In genomic region chr11:116853461-116854073, GRCh38 we compare ENCODE assay signal across 8 cellular contexts. TPM values are rescaled to one million over a fixed set of nuclear protein-coding genes. Genes with fewer than 3 reads are reported as not detected.
DNase-seq lines count a peak whose midpoint lies in the region; ATAC-seq and TF ChIP-seq lines count a peak whose summit lies in the region.

No MANE protein-coding gene starts in this region.

- BruUV-seq in A673 (replicated peaks; lab: Mats Ljungman, UMichigan): no TSS peak

- H3K36me3 ChIP-seq in A673 (ENCODE audit: insufficient read depth, low read length, poor library complexity, severe bottlenecking) (peaks cover 38% of the 10 kb centered on the region), Peyer's patch (peaks cover 0 to 28% (median 0%) of the 10 kb centered on the region in 3 donors), stomach (peaks cover 15 to 52% (median 43%) of the 10 kb centered on the region in 4 donors)

- DNase-seq in A673 (ENCODE audit: low spot score) (peak; percentile 78), Peyer's patch (peak in 1 of 3 donors; percentile 42), kidney glomerular epithelial cell (lab: John Stamatoyannopoulos, UW) (peak; percentile 96), stomach (peak; percentile 53)
- peak; percentile 70 for DNase-seq in activated T-helper 1 cell treated with anti-CD3 and anti-CD28 coated beads, Interleukin-12 subunit alpha, Interleukin-12 subunit beta, Interleukin-2, Interleukin-4 antibody, amounts not matched to agents 30 ng/mL and 10 ng/mL and 1 ng/mL, durations not matched to agents 14 hours and 24 hours and 36 hours (ENCODE audit: low spot score)
- DNase-seq in effector CD8-positive, alpha-beta T cell (lab: John Stamatoyannopoulos, UW): no peak

- no peak for TF ChIP-seq POLR2A in Peyer's patch (IDR thresholded peaks at IDR 0.05)
- no peak for TF ChIP-seq POLR2A in stomach (IDR thresholded peaks at IDR 0.05)

- H3K36me3 Mint-ChIP-seq in activated T-helper 1 cell treated with anti-CD3 and anti-CD28 coated beads, Interleukin-12 subunit alpha, Interleukin-12 subunit beta, Interleukin-2, Interleukin-4 antibody, amounts not matched to agents 30 ng/mL and 10 ng/mL and 1 ng/mL, durations not matched to agents 14 hours and 24 hours and 36 hours (ENCODE audit: low read depth): peaks cover 55% of the 10 kb centered on the region

- TF ChIP-seq EP300 in stomach (IDR thresholded peaks at IDR 0.05): no peak

- H3K4me3 Mint-ChIP-seq in activated T-helper 1 cell treated with anti-CD3 and anti-CD28 coated beads, Interleukin-12 subunit alpha, Interleukin-12 subunit beta, Interleukin-2, Interleukin-4 antibody, amounts not matched to agents 30 ng/mL and 10 ng/mL and 1 ng/mL, durations not matched to agents 14 hours and 24 hours and 36 hours: peak overlapping the region; percentile 73

- peaks cover 64% of the 10 kb centered on the region for H3K4me1 Mint-ChIP-seq in activated T-helper 1 cell treated with anti-CD3 and anti-CD28 coated beads, Interleukin-12 subunit alpha, Interleukin-12 subunit beta, Interleukin-2, Interleukin-4 antibody, amounts not matched to agents 30 ng/mL and 10 ng/mL and 1 ng/mL, durations not matched to agents 14 hours and 24 hours and 36 hours (ENCODE audit: low read depth)

- H3K27ac Mint-ChIP-seq in activated T-helper 1 cell treated with anti-CD3 and anti-CD28 coated beads, Interleukin-12 subunit alpha, Interleukin-12 subunit beta, Interleukin-2, Interleukin-4 antibody, amounts not matched to agents 30 ng/mL and 10 ng/mL and 1 ng/mL, durations not matched to agents 14 hours and 24 hours and 36 hours: peak overlapping the region; percentile 92

- no peaks in the 10 kb centered on the region for H3K9me3 ChIP-seq in A673 (ENCODE audit: low read depth, low read length, poor library complexity, severe bottlenecking)
- H3K9me3 ChIP-seq in Peyer's patch: no peaks in the 10 kb centered on the region
- no peaks in the 10 kb centered on the region for H3K9me3 ChIP-seq in stomach

- ATAC-seq in GM18868 (IDR thresholded peaks at IDR 0.05; ENCODE audit: unreplicated experiment) (peak; percentile 97), HG03060 (IDR thresholded peaks at IDR 0.05; ENCODE audit: low read depth, unreplicated experiment) (peak; percentile 88)

- H3K27me3 Mint-ChIP-seq in activated T-helper 1 cell treated with anti-CD3 and anti-CD28 coated beads, Interleukin-12 subunit alpha, Interleukin-12 subunit beta, Interleukin-2, Interleukin-4 antibody, amounts not matched to agents 30 ng/mL and 10 ng/mL and 1 ng/mL, durations not matched to agents 14 hours and 24 hours and 36 hours (ENCODE audit: insufficient read depth): no peaks in the 10 kb centered on the region

- H3K27ac ChIP-seq in A673 (ENCODE audit: low read depth, low read length, poor library complexity, severe bottlenecking): peak overlapping the region; percentile 72
- peak overlapping the region; percentile 54 to 80 (median 70) for H3K27ac ChIP-seq in Peyer's patch
- H3K27ac ChIP-seq in stomach: peak overlapping the region; percentile 37 to 73 (median 63)

- intact Hi-C loops in A673 (cut with micrococcal nuclease; ENCODE audit: unreplicated experiment): no loop called here
- intact Hi-C loops in activated T-helper 1 cell treated with anti-CD3 and anti-CD28 coated beads, Interleukin-12 subunit alpha, Interleukin-12 subunit beta, Interleukin-2, Interleukin-4 antibody, amounts not matched to agents 30 ng/mL and 10 ng/mL and 1 ng/mL, durations not matched to agents 14 hours and 24 hours and 36 hours (cut with micrococcal nuclease): loop anchor here (1.0 to 2.0 kb wide), 15 partner anchors 17 to 1149 kb away; partner anchors contain the start of genes PAFAH1B2, SIDT2 and ZPR1
- intact Hi-C loops in stomach (cut with DNase I; ENCODE audit: low total_unique reads): no loop called here

- H3K27me3 ChIP-seq in A673 (replicated peaks; ENCODE audit: insufficient read depth, low read depth, low read length, poor library complexity) (no peaks in the 10 kb centered on the region), Peyer's patch (no peaks in the 10 kb centered on the region), stomach (no peaks in the 10 kb centered on the region)

- CTCF ChIA-PET in A673 (lab: Charles Lee): no interaction called here

- TF ChIP-seq CTCF in A673 (conservative IDR thresholded peaks at IDR 0.05; ENCODE audit: low read depth, low read length) (no peak), Peyer's patch (IDR thresholded peaks at IDR 0.05) (no peak), stomach (IDR thresholded peaks at IDR 0.05) (no peak)

- POLR2A ChIA-PET in A673 (lab: Charles Lee; ENCODE audit: low non-redundant PET): no interaction called here

- H3K4me3 ChIP-seq in A673 (ENCODE audit: low read depth, low read length, poor library complexity, severe bottlenecking) (no peak overlapping the region), Peyer's patch (no peak overlapping the region), stomach (no peak overlapping the region)

- H3K4me1 ChIP-seq in A673 (ENCODE audit: insufficient read depth, low read length, poor library complexity, severe bottlenecking) (peaks cover 35% of the 10 kb centered on the region), Peyer's patch (peaks cover 0 to 34% (median 21%) of the 10 kb centered on the region in 4 donors), stomach (peaks cover 28 to 54% (median 33%) of the 10 kb centered on the region in 4 donors)

- no peaks in the 10 kb centered on the region for H3K9me3 Mint-ChIP-seq in activated T-helper 1 cell treated with anti-CD3 and anti-CD28 coated beads, Interleukin-12 subunit alpha, Interleukin-12 subunit beta, Interleukin-2, Interleukin-4 antibody, amounts not matched to agents 30 ng/mL and 10 ng/mL and 1 ng/mL, durations not matched to agents 14 hours and 24 hours and 36 hours

- 34 to 64% (median 50%) methylated on average over 6 of the region's 6 CpGs for WGBS in stomach, 5 donors

RNA-seq across cellular contexts. Expression of gene APOA1, which starts 16.1 kb away (rescaled TPM):
- total RNA-seq in A673 (2021): 0.35 and 0.43 TPM in 2 replicates
- total RNA-seq in Peyer's patch: 1,000 to 10,000 TPM in 3 of 4 donors, 10 to 100 TPM in 1; 42.9 to 6,445 (median 3,046) TPM
- total RNA-seq in activated T-helper 1 cell treated with anti-CD3 and anti-CD28 coated beads, Interleukin-12 subunit alpha, Interleukin-12 subunit beta, Interleukin-2, Interleukin-4 antibody, amounts not matched to agents 30 ng/mL and 10 ng/mL and 1 ng/mL, durations not matched to agents 14 hours and 24 hours and 36 hours: 0.22 TPM in 1 of 2 replicates, not detected in the other
- total RNA-seq in stomach: 10 to 100 TPM in 2 of 5 donors, under 1 TPM in 1, not detected in 2; 0.87 to 73.6 (median 22.9) TPM
- polyA plus RNA-seq in stomach: 10 to 100 TPM in 2 of 3 donors, 1 to 10 TPM in 1; 8.7 to 51.0 (median 10.5) TPM

RNA-seq across cellular contexts. Expression of gene APOC3, which starts 23.9 kb away (rescaled TPM):
- total RNA-seq in A673 (2021): not detected in 2 replicates
- total RNA-seq in Peyer's patch: over 10,000 TPM in 1 of 4 donors, 1,000 to 10,000 TPM in 2, 100 to 1,000 TPM in 1; 276 to 11,857 (median 5,024) TPM
- total RNA-seq in activated T-helper 1 cell treated with anti-CD3 and anti-CD28 coated beads, Interleukin-12 subunit alpha, Interleukin-12 subunit beta, Interleukin-2, Interleukin-4 antibody, amounts not matched to agents 30 ng/mL and 10 ng/mL and 1 ng/mL, durations not matched to agents 14 hours and 24 hours and 36 hours: not detected in 2 replicates
- total RNA-seq in stomach: 10 to 100 TPM in 1 of 5 donors, not detected in 4; 18.9 TPM
- not detected for polyA plus RNA-seq in stomach

RNA-seq across cellular contexts. Expression of gene APOA4, which starts 30.5 kb away (rescaled TPM):
- total RNA-seq in A673 (2021): not detected in 2 replicates
- total RNA-seq in Peyer's patch: over 10,000 TPM in 1 of 4 donors, 1,000 to 10,000 TPM in 2, 100 to 1,000 TPM in 1; 107 to 10,211 (median 6,146) TPM
- not detected in 2 replicates for total RNA-seq in activated T-helper 1 cell treated with anti-CD3 and anti-CD28 coated beads, Interleukin-12 subunit alpha, Interleukin-12 subunit beta, Interleukin-2, Interleukin-4 antibody, amounts not matched to agents 30 ng/mL and 10 ng/mL and 1 ng/mL, durations not matched to agents 14 hours and 24 hours and 36 hours
- total RNA-seq in stomach: 100 to 1,000 TPM in 1 of 5 donors, not detected in 4; 278 TPM
- under 1 TPM; 0.08 to 0.46 (median 0.44) TPM for polyA plus RNA-seq in stomach

Comparison
In these comparisons a context has a peak if more than half of its experiments do, and no peak if none do; other contexts are left out.
1. RNA of gene APOC3, which starts 23.9 kb away (total RNA-seq): 276 to 11,857 TPM in Peyer's patch; not detected in A673, not detected in activated T-helper 1 cell treated with anti-CD3 and anti-CD28 coated beads, Interleukin-12 subunit alpha, Interleukin-12 subunit beta, Interleukin-2, Interleukin-4 antibody, amounts not matched to agents 30 ng/mL and 10 ng/mL and 1 ng/mL, durations not matched to agents 14 hours and 24 hours and 36 hours and 18.9 TPM in stomach; every median in the first group is over 10 times any median in the second.
2. Peak in every context shown above with its lines, with median percentiles within 50 percentile points of each other: H3K27ac ChIP-seq.